In the genomic region with DNA sequence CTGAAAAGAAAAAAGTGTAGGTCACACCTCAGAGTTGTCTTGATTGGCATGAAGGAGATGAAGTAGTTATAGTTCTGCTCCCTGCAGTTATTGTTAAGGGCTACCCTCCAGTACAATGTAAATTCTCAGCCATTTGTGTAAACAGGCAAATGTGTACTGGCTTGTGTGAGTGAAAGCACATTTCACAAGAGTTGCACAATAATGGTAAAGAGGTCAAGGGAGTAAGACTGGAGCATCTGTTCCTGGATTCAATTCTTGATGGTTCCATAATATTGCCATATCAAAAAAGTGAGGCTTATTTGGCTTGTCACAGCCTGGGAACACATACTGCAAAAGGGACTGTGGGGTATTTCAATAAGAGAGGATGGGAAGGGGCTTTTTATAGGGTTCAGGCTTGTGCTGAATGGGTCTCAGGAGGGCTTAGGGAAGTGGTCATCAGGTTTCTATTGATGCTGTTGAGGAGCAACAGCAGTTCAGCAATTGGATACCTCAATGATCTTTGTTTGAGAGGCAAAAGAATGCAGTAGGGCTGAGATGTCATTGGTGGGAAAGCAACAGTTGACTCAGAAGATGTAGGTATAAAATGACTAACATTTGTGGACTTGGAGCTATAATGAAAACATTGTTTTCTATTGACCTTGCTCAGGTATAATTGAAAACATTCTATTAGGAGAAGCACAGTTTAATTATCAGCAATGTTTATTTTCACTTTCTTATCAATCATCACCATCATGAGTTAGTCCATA, we compare ENCODE assay signal across 1 cellular context.
TF ChIP-seq lines count a peak whose summit lies in the region.

No MANE protein-coding gene starts in this region.

TF ChIP-seq in HepG2, 621 proteins besides CTCF, POLR2A, EP300 and RAD21 (continued from another document and continues in another):
- TF ChIP-seq ARNTL (CRISPR knock-in tag; IDR thresholded peaks at IDR 0.05) (no peak), NFKBIZ (CRISPR knock-in tag; IDR thresholded peaks at IDR 0.05) (peak; percentile 83), ZNF850 (CRISPR knock-in tag; conservative IDR thresholded peaks at IDR 0.05) (no peak), FOXC1 (CRISPR knock-in tag; IDR thresholded peaks at IDR 0.05; ENCODE audit: borderline replicate concordance) (no peak), HNRNPK (IDR thresholded peaks at IDR 0.05; ENCODE audit: low read depth, low read length, poor library complexity, severe bottlenecking) (no peak), PAWR (CRISPR knock-in tag; IDR thresholded peaks at IDR 0.05; ENCODE audit: borderline replicate concordance) (no peak), U2AF1 (optimal IDR thresholded peaks at IDR 0.05; ENCODE audit: low read depth, low read length) (no peak), RNF2 (conservative IDR thresholded peaks at IDR 0.05; ENCODE audit: low read depth) (no peak), ZKSCAN8 (CRISPR knock-in tag; IDR thresholded peaks at IDR 0.05; ENCODE audit: borderline replicate concordance) (no peak), NFKB2 (CRISPR knock-in tag; IDR thresholded peaks at IDR 0.05; ENCODE audit: borderline replicate concordance) (no peak), ONECUT2 (CRISPR knock-in tag; IDR thresholded peaks at IDR 0.05) (no peak), CREM (IDR thresholded peaks at IDR 0.05) (peak; percentile 37; the same call in 1 of the 2 replicates), CREM (CRISPR knock-in tag; IDR thresholded peaks at IDR 0.05) (no peak), SP140L (CRISPR knock-in tag; IDR thresholded peaks at IDR 0.05; ENCODE audit: borderline replicate concordance) (no peak), NCOA1 (CRISPR knock-in tag; IDR thresholded peaks at IDR 0.05) (no peak), FOXK1 (CRISPR knock-in tag; IDR thresholded peaks at IDR 0.05; ENCODE audit: borderline replicate concordance, low read depth) (peak; percentile 93; the same call in 1 of the 2 replicates), ZNF772 (CRISPR knock-in tag; IDR thresholded peaks at IDR 0.05) (no peak)
- TF ChIP-seq, protein P1, sequence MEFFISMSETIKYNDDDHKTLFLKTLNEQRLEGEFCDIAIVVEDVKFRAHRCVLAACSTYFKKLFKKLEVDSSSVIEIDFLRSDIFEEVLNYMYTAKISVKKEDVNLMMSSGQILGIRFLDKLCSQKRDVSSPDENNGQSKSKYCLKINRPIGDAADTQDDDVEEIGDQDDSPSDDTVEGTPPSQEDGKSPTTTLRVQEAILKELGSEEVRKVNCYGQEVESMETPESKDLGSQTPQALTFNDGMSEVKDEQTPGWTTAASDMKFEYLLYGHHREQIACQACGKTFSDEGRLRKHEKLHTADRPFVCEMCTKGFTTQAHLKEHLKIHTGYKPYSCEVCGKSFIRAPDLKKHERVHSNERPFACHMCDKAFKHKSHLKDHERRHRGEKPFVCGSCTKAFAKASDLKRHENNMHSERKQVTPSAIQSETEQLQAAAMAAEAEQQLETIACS (CRISPR knock-in tag; IDR thresholded peaks at IDR 0.05): no peak
- TF ChIP-seq, protein P2, sequence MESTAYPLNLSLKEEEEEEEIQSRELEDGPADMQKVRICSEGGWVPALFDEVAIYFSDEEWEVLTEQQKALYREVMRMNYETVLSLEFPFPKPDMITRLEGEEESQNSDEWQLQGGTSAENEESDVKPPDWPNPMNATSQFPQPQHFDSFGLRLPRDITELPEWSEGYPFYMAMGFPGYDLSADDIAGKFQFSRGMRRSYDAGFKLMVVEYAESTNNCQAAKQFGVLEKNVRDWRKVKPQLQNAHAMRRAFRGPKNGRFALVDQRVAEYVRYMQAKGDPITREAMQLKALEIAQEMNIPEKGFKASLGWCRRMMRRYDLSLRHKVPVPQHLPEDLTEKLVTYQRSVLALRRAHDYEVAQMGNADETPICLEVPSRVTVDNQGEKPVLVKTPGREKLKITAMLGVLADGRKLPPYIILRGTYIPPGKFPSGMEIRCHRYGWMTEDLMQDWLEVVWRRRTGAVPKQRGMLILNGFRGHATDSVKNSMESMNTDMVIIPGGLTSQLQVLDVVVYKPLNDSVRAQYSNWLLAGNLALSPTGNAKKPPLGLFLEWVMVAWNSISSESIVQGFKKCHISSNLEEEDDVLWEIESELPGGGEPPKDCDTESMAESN (CRISPR knock-in tag; conservative IDR thresholded peaks at IDR 0.05): no peak
- TF ChIP-seq, protein P3, sequence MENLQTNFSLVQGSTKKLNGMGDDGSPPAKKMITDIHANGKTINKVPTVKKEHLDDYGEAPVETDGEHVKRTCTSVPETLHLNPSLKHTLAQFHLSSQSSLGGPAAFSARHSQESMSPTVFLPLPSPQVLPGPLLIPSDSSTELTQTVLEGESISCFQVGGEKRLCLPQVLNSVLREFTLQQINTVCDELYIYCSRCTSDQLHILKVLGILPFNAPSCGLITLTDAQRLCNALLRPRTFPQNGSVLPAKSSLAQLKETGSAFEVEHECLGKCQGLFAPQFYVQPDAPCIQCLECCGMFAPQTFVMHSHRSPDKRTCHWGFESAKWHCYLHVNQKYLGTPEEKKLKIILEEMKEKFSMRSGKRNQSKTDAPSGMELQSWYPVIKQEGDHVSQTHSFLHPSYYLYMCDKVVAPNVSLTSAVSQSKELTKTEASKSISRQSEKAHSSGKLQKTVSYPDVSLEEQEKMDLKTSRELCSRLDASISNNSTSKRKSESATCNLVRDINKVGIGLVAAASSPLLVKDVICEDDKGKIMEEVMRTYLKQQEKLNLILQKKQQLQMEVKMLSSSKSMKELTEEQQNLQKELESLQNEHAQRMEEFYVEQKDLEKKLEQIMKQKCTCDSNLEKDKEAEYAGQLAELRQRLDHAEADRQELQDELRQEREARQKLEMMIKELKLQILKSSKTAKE (CRISPR knock-in tag; IDR thresholded peaks at IDR 0.05; ENCODE audit: borderline replicate concordance): peak; percentile 51; the same call in 1 of the 2 replicates
- TF ChIP-seq, protein P4, sequence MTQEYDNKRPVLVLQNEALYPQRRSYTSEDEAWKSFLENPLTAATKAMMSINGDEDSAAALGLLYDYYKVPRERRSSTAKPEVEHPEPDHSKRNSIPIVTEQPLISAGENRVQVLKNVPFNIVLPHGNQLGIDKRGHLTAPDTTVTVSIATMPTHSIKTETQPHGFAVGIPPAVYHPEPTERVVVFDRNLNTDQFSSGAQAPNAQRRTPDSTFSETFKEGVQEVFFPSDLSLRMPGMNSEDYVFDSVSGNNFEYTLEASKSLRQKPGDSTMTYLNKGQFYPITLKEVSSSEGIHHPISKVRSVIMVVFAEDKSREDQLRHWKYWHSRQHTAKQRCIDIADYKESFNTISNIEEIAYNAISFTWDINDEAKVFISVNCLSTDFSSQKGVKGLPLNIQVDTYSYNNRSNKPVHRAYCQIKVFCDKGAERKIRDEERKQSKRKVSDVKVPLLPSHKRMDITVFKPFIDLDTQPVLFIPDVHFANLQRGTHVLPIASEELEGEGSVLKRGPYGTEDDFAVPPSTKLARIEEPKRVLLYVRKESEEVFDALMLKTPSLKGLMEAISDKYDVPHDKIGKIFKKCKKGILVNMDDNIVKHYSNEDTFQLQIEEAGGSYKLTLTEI (CRISPR knock-in tag; conservative IDR thresholded peaks at IDR 0.05): no peak
- TF ChIP-seq, protein P5, sequence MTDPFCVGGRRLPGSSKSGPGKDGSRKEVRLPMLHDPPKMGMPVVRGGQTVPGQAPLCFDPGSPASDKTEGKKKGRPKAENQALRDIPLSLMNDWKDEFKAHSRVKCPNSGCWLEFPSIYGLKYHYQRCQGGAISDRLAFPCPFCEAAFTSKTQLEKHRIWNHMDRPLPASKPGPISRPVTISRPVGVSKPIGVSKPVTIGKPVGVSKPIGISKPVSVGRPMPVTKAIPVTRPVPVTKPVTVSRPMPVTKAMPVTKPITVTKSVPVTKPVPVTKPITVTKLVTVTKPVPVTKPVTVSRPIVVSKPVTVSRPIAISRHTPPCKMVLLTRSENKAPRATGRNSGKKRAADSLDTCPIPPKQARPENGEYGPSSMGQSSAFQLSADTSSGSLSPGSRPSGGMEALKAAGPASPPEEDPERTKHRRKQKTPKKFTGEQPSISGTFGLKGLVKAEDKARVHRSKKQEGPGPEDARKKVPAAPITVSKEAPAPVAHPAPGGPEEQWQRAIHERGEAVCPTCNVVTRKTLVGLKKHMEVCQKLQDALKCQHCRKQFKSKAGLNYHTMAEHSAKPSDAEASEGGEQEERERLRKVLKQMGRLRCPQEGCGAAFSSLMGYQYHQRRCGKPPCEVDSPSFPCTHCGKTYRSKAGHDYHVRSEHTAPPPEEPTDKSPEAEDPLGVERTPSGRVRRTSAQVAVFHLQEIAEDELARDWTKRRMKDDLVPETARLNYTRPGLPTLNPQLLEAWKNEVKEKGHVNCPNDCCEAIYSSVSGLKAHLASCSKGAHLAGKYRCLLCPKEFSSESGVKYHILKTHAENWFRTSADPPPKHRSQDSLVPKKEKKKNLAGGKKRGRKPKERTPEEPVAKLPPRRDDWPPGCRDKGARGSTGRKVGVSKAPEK (CRISPR knock-in tag; IDR thresholded peaks at IDR 0.05; ENCODE audit: borderline replicate concordance): no peak
- TF ChIP-seq, protein P6, sequence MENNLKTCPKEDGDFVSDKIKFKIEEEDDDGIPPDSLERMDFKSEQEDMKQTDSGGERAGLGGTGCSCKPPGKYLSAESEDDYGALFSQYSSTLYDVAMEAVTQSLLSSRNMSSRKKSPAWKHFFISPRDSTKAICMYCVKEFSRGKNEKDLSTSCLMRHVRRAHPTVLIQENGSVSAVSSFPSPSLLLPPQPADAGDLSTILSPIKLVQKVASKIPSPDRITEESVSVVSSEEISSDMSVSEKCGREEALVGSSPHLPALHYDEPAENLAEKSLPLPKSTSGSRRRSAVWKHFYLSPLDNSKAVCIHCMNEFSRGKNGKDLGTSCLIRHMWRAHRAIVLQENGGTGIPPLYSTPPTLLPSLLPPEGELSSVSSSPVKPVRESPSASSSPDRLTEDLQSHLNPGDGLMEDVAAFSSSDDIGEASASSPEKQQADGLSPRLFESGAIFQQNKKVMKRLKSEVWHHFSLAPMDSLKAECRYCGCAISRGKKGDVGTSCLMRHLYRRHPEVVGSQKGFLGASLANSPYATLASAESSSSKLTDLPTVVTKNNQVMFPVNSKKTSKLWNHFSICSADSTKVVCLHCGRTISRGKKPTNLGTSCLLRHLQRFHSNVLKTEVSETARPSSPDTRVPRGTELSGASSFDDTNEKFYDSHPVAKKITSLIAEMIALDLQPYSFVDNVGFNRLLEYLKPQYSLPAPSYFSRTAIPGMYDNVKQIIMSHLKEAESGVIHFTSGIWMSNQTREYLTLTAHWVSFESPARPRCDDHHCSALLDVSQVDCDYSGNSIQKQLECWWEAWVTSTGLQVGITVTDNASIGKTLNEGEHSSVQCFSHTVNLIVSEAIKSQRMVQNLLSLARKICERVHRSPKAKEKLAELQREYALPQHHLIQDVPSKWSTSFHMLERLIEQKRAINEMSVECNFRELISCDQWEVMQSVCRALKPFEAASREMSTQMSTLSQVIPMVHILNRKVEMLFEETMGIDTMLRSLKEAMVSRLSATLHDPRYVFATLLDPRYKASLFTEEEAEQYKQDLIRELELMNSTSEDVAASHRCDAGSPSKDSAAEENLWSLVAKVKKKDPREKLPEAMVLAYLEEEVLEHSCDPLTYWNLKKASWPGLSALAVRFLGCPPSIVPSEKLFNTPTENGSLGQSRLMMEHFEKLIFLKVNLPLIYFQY (CRISPR knock-in tag; IDR thresholded peaks at IDR 0.05; ENCODE audit: borderline replicate concordance): peak; percentile 71; the same call in 1 of the 2 replicates
- TF ChIP-seq, protein P7, sequence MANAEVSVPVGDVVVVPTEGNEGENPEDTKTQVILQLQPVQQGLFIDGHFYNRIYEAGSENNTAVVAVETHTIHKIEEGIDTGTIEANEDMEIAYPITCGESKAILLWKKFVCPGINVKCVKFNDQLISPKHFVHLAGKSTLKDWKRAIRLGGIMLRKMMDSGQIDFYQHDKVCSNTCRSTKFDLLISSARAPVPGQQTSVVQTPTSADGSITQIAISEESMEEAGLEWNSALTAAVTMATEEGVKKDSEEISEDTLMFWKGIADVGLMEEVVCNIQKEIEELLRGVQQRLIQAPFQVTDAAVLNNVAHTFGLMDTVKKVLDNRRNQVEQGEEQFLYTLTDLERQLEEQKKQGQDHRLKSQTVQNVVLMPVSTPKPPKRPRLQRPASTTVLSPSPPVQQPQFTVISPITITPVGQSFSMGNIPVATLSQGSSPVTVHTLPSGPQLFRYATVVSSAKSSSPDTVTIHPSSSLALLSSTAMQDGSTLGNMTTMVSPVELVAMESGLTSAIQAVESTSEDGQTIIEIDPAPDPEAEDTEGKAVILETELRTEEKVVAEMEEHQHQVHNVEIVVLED (CRISPR knock-in tag; IDR thresholded peaks at IDR 0.05; ENCODE audit: borderline replicate concordance): 0 out of 2 replicates have a peak, but pooled peaks have one; percentile 23
- TF ChIP-seq, protein P8, sequence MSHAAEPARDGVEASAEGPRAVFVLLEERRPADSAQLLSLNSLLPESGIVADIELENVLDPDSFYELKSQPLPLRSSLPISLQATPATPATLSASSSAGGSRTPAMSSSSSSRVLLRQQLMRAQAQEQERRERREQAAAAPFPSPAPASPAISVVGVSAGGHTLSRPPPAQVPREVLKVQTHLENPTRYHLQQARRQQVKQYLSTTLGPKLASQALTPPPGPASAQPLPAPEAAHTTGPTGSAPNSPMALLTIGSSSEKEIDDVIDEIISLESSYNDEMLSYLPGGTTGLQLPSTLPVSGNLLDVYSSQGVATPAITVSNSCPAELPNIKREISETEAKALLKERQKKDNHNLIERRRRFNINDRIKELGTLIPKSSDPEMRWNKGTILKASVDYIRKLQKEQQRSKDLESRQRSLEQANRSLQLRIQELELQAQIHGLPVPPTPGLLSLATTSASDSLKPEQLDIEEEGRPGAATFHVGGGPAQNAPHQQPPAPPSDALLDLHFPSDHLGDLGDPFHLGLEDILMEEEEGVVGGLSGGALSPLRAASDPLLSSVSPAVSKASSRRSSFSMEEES (CRISPR knock-in tag; IDR thresholded peaks at IDR 0.05): 0 out of 2 replicates have a peak, but pooled peaks have one; percentile 29
- TF ChIP-seq, protein P9, sequence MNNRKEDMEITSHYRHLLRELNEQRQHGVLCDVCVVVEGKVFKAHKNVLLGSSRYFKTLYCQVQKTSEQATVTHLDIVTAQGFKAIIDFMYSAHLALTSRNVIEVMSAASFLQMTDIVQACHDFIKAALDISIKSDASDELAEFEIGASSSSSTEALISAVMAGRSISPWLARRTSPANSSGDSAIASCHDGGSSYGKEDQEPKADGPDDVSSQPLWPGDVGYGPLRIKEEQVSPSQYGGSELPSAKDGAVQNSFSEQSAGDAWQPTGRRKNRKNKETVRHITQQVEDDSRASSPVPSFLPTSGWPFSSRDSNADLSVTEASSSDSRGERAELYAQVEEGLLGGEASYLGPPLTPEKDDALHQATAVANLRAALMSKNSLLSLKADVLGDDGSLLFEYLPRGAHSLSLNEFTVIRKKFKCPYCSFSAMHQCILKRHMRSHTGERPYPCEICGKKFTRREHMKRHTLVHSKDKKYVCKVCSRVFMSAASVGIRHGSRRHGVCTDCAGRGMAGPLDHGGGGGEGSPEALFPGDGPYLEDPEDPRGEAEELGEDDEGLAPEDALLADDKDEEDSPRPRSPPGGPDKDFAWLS (CRISPR knock-in tag; IDR thresholded peaks at IDR 0.05; ENCODE audit: borderline replicate concordance): no peak
- TF ChIP-seq, protein P10, sequence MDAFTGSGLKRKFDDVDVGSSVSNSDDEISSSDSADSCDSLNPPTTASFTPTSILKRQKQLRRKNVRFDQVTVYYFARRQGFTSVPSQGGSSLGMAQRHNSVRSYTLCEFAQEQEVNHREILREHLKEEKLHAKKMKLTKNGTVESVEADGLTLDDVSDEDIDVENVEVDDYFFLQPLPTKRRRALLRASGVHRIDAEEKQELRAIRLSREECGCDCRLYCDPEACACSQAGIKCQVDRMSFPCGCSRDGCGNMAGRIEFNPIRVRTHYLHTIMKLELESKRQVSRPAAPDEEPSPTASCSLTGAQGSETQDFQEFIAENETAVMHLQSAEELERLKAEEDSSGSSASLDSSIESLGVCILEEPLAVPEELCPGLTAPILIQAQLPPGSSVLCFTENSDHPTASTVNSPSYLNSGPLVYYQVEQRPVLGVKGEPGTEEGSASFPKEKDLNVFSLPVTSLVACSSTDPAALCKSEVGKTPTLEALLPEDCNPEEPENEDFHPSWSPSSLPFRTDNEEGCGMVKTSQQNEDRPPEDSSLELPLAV (CRISPR knock-in tag; conservative IDR thresholded peaks at IDR 0.05; ENCODE audit: low read depth): no peak
